In genomic region chr1:44282704-44283426, GRCh38 we compare ENCODE assay signal across 28 cellular contexts.
A peak's percentile ranks its signal among the peaks of the same experiment; 100 is the strongest.
DNase-seq lines count a peak whose midpoint lies in the region; ATAC-seq, FAIRE-seq and TF ChIP-seq lines count a peak whose summit lies in the region.
"Had no signal": no experiment of that assay in that cellular context is flagged by ENCODE, and none has a peak within 500 bp of the region (broad histone marks: within the 10 kb centered on the region; RNA-seq: fewer than 3 reads in every experiment).

No MANE protein-coding gene starts in this region.

- H3K79me2 ChIP-seq in PC-3 (ENCODE audit: low read length): no peaks in the 10 kb centered on the region
- H3K79me2 ChIP-seq in HepG2 (ENCODE audit: insufficient read depth, low read length): no peaks in the 10 kb centered on the region

- TF ChIP-seq RAD21 in HepG2 (CRISPR knock-in tag; IDR thresholded peaks at IDR 0.05): no peak

- no peaks in the 10 kb centered on the region for H3K27me3 Mint-ChIP-seq in naive thymus-derived CD4-positive, alpha-beta T cell
- H3K27me3 Mint-ChIP-seq: activated CD8-positive, alpha-beta T cell treated with anti-CD3 and anti-CD28 coated beads for 36 hours; IgD-negative memory B cell; naive B cell had no signal

- TF ChIP-seq POLR2A in HepG2 (IDR thresholded peaks at IDR 0.05; ENCODE audit: insufficient read depth in 1 of 2, low read depth in 2 of 2, low read length in 2 of 2) (no peak), transverse colon (IDR thresholded peaks at IDR 0.05) (no peak)

- ATAC-seq in Right ventricle myocardium superior (ENCODE audit: poor library complexity): peak; percentile 20
- ATAC-seq in Right ventricle myocardium inferior: no peak
- ATAC-seq in PC-3: no peak; the same call in 1 of the 2 replicates
- ATAC-seq in HepG2: peak; percentile 37
- no peak for ATAC-seq in HG02840 (IDR thresholded peaks at IDR 0.05; ENCODE audit: low FRiP score, unreplicated experiment)
- ATAC-seq in GM18868 (IDR thresholded peaks at IDR 0.05; ENCODE audit: unreplicated experiment): no peak
- ATAC-seq in naive thymus-derived CD4-positive, alpha-beta T cell: no peak
- ATAC-seq: activated CD8-positive, alpha-beta T cell treated with anti-CD3 and anti-CD28 coated beads for 36 hours; activated naive CD4-positive, alpha-beta T cell treated with anti-CD3 and anti-CD28 coated beads, Interleukin-2, amount 50 U/mL, for 72 hours had no signal

- H3K27ac Mint-ChIP-seq in naive thymus-derived CD4-positive, alpha-beta T cell: peak overlapping the region in 1 of 9 donors; percentile 46
- H3K27ac Mint-ChIP-seq: activated CD8-positive, alpha-beta T cell treated with anti-CD3 and anti-CD28 coated beads for 36 hours; IgD-negative memory B cell; T-helper 1 cell treated with Interleukin-12 subunit alpha and Interleukin-12 subunit beta and Interleukin-4 antibody, amounts not matched to agents 30 μg/mL and 1 μg/mL, for 36 hours had no signal

- H3K4me1 ChIP-seq in PC-3 (ENCODE audit: insufficient read depth, low read length): peaks cover 18% of the 10 kb centered on the region
- H3K4me1 ChIP-seq in HepG2 (ENCODE audit: insufficient read depth, low read length): peaks cover 44% of the 10 kb centered on the region
- H3K4me1 ChIP-seq in transverse colon: peaks cover 0 to 9% (median 5%) of the 10 kb centered on the region in 4 donors
- no peaks in the 10 kb centered on the region for H3K4me1 ChIP-seq in naive thymus-derived CD4-positive, alpha-beta T cell (ENCODE audit: control insufficient read depth in 2 of 2, insufficient read depth in 2 of 2, low read length in 2 of 2)
- H3K4me1 ChIP-seq: tibial artery had no signal

- H3K4me2 ChIP-seq in PC-3 (ENCODE audit: low read length): peak overlapping the region; percentile 47
- peak overlapping the region; percentile 67 for H3K4me2 ChIP-seq in HepG2 (ENCODE audit: low read depth, low read length)
- H3K4me2 ChIP-seq: SK-N-SH had no signal

- H3K4me3 Mint-ChIP-seq in naive thymus-derived CD4-positive, alpha-beta T cell: no peak overlapping the region
- H3K4me3 Mint-ChIP-seq: activated CD8-positive, alpha-beta T cell treated with anti-CD3 and anti-CD28 coated beads for 36 hours; IgD-negative memory B cell; naive B cell; T-helper 1 cell treated with Interleukin-12 subunit alpha and Interleukin-12 subunit beta and Interleukin-4 antibody, amounts not matched to agents 30 μg/mL and 1 μg/mL, for 36 hours had no signal

- 0 out of 2 replicates have a peak, but pooled peaks cover 3% of the 10 kb centered on the region for H4K20me1 ChIP-seq in PC-3 (ENCODE audit: low read length)
- no peaks in the 10 kb centered on the region for H4K20me1 ChIP-seq in HepG2 (ENCODE audit: insufficient read depth, low read length)

- peak overlapping the region; percentile 72 for H3K27ac ChIP-seq in PC-3 (ENCODE audit: low read length)
- H3K27ac ChIP-seq in HepG2 (ENCODE audit: extremely low read length, insufficient read depth, low read length): peak overlapping the region; percentile 79
- peak overlapping the region in 3 of 4 donors; percentile 3 to 58 (median 14) for H3K27ac ChIP-seq in transverse colon
- H3K27ac ChIP-seq in naive thymus-derived CD4-positive, alpha-beta T cell (ENCODE audit: low read depth, low read length): no peak overlapping the region
- H3K27ac ChIP-seq: heart right ventricle, tibial artery had no signal

- TF ChIP-seq CTCF in PC-3 (conservative IDR thresholded peaks at IDR 0.05; ENCODE audit: low read depth, low read length) (no peak), HepG2 (CRISPR knock-in tag; IDR thresholded peaks at IDR 0.05) (peak; percentile 21), transverse colon (IDR thresholded peaks at IDR 0.05) (no peak)

- TF ChIP-seq EP300 in HepG2 (IDR thresholded peaks at IDR 0.05; ENCODE audit: low read depth in 2 of 2, low read length in 2 of 2): no peak
- no peak for TF ChIP-seq EP300 in HepG2 (CRISPR knock-in tag; IDR thresholded peaks at IDR 0.05; ENCODE audit: borderline replicate concordance)
- TF ChIP-seq EP300 in transverse colon (IDR thresholded peaks at IDR 0.05; ENCODE audit: low read depth): no peak

- H3K27me3 ChIP-seq in PC-3 (ENCODE audit: low read length) (no peaks in the 10 kb centered on the region), HepG2 (ENCODE audit: control insufficient read depth in 1 of 2, insufficient read depth in 2 of 2, low read length in 2 of 2) (no peaks in the 10 kb centered on the region), transverse colon (no peaks in the 10 kb centered on the region)
- no peaks in the 10 kb centered on the region for H3K27me3 ChIP-seq in naive thymus-derived CD4-positive, alpha-beta T cell (ENCODE audit: control insufficient read depth in 2 of 2, insufficient read depth in 2 of 2, low read length in 2 of 2)
- H3K27me3 ChIP-seq: heart right ventricle, tibial artery had no signal

- no peak for DNase-seq in Right ventricle myocardium superior
- no peak for DNase-seq in Right ventricle myocardium inferior (ENCODE audit: missing footprints)
- DNase-seq in PC-3: no peak
- peak; percentile 12 for DNase-seq in HepG2 (ENCODE audit: low spot score)
- no peak for DNase-seq in transverse colon
- no peak for DNase-seq in naive thymus-derived CD4-positive, alpha-beta T cell
- DNase-seq: activated CD4-positive, CD25-positive, alpha-beta regulatory T cell treated with anti-CD3 and anti-CD28 coated beads, Interleukin-2, amount 50 U/mL, for 72 hours; activated CD8-positive, alpha-beta T cell treated with anti-CD3 and anti-CD28 coated beads for 36 hours; effector memory CD4-positive, alpha-beta T cell; foreskin fibroblast; GOT3; heart right ventricle; mesenchymal stem cell; naive B cell; NCI-H1694 treated with DMSO at 0.1 percent for 48 hours; NCI-H2171 treated with DMSO at 0.1 percent for 48 hours; occipital lobe; SK-N-SH; stimulated activated CD4-positive, alpha-beta T cell treated with anti-CD3 and anti-CD28 coated beads, Interleukin-2, amount 100 ng/mL, for 24 hours; tibial artery had no signal

- H3K4me3 ChIP-seq in PC-3 (ENCODE audit: low read length) (no peak overlapping the region), HepG2 (replicated peaks in 1 of 3; ENCODE audit: insufficient read depth in 1 of 3, low read depth in 2 of 3, low read length in 3 of 3) (peak overlapping the region in 1 of 3 experiments; percentile 12; a peak in 1 of 6 replicates), transverse colon (no peak overlapping the region)
- H3K4me3 ChIP-seq in naive thymus-derived CD4-positive, alpha-beta T cell (ENCODE audit: low read length): no peak overlapping the region
- H3K4me3 ChIP-seq: heart right ventricle, tibial artery had no signal

- CTCF ChIA-PET in PC-3 (lab: Charles Lee) (no interaction called here), HepG2 (lab: Yijun Ruan, JAX; ENCODE audit: low intra/inter-chr PET ratio, low total read pairs) (interaction anchor here (0.7 to 0.8 kb wide), 2 partner anchors 35 to 65 kb away, joined by 3 read pairs; no protein-coding TSS in a partner anchor)
- CTCF ChIA-PET in naive thymus-derived CD4-positive, alpha-beta T cell (lab: Charles Lee): no interaction called here

- H3K9ac ChIP-seq in PC-3 (ENCODE audit: low read length) (peak overlapping the region; percentile 31; the same call in 1 of the 2 replicates), HepG2 (ENCODE audit: insufficient read depth, low read depth, low read length) (peak overlapping the region; percentile 53)
- H3K9ac ChIP-seq: SK-N-SH had no signal

- POLR2A ChIA-PET in PC-3 (lab: Charles Lee; ENCODE audit: unreplicated experiment): no interaction called here
- POLR2A ChIA-PET in HepG2 (lab: Yijun Ruan, JAX): interaction anchor here (0.8 to 5.5 kb wide), 22 partner anchors 10 to 735 kb away, joined by 3 to 82 read pairs (median 8); partner anchors contain the start of genes ARMH1, DMAP1, KDM4A and TMEM53
- POLR2A ChIA-PET in naive thymus-derived CD4-positive, alpha-beta T cell (lab: Charles Lee): no interaction called here

- peaks cover 0 to 25% (median 16%) of the 10 kb centered on the region in 7 donors for H3K4me1 Mint-ChIP-seq in naive thymus-derived CD4-positive, alpha-beta T cell

- H3K36me3 Mint-ChIP-seq in naive thymus-derived CD4-positive, alpha-beta T cell: peaks cover 0 to 47% (median 32%) of the 10 kb centered on the region in 5 donors

- no peak for FAIRE-seq in HepG2 (lab: Jason Lieb, UNC)
- FAIRE-seq: bronchial epithelial cell, colon, TTC549 had no signal

- peaks cover 16% of the 10 kb centered on the region for H3K36me3 ChIP-seq in PC-3 (ENCODE audit: low read depth, low read length)
- H3K36me3 ChIP-seq in HepG2 (replicated peaks in 1 of 2; ENCODE audit: control insufficient read depth in 1 of 2, insufficient read depth in 2 of 2, low read length in 2 of 2): peaks cover 0 to 3% of the 10 kb centered on the region in 2 experiments; a peak in 1 of 5 replicates
- no peaks in the 10 kb centered on the region for H3K36me3 ChIP-seq in transverse colon
- peaks cover 0 to 56% (median 7%) of the 10 kb centered on the region in 3 experiments for H3K36me3 ChIP-seq in naive thymus-derived CD4-positive, alpha-beta T cell (ENCODE audit: control insufficient read depth in 2 of 3, insufficient read depth in 3 of 3, low read length in 3 of 3)

- WGBS in HepG2 (ENCODE audit: low lambda C conversion rate): 52% methylated on average over 5 of the region's 8 CpGs
- 94% methylated on average over 8 of the region's 8 CpGs; no CpG with 5 or more reads in 1 of the 2 donors for WGBS in transverse colon (ENCODE audit: low coverage in 1 of 2), 2 donors

- H2AFZ ChIP-seq in PC-3 (ENCODE audit: low read length): no peak overlapping the region
- H2AFZ ChIP-seq in HepG2 (ENCODE audit: low read length): no peak overlapping the region

- H3K9me3 ChIP-seq in PC-3 (ENCODE audit: low read length) (no peaks in the 10 kb centered on the region), HepG2 (ENCODE audit: low read length) (no peaks in the 10 kb centered on the region), transverse colon (no peaks in the 10 kb centered on the region)
- no peaks in the 10 kb centered on the region for H3K9me3 ChIP-seq in naive thymus-derived CD4-positive, alpha-beta T cell (ENCODE audit: control insufficient read depth in 2 of 3, low read length in 3 of 3)
- H3K9me3 ChIP-seq: heart right ventricle, SK-N-SH, tibial artery had no signal

- intact Hi-C loops in Right ventricle myocardium superior (cut with DNase I): no loop called here
- intact Hi-C loops in Right ventricle myocardium inferior (cut with DNase I): no loop called here
- intact Hi-C loops in PC-3 (cut with micrococcal nuclease): loop anchor here (2.0 to 5.0 kb wide), 2 partner anchors 42 to 44 kb away; no protein-coding TSS in a partner anchor
- intact Hi-C loops in HepG2 (cut with micrococcal nuclease; ENCODE audit: unreplicated experiment): loop anchor here (1.0 to 2.0 kb wide), 2 partner anchors 16 to 35 kb away; no protein-coding TSS in a partner anchor
- intact Hi-C loops in transverse colon (cut with DNase I; ENCODE audit: low total_unique reads): no loop called here
- intact Hi-C loops in naive thymus-derived CD4-positive, alpha-beta T cell (cut with micrococcal nuclease): no loop called here

- BruUV-seq in PC-3 (replicated peaks; lab: Mats Ljungman, UMichigan): no TSS peak
- BruUV-seq in HepG2 (replicated peaks; lab: Mats Ljungman, UMichigan): TSS peak; percentile 75

- H3K9me3 Mint-ChIP-seq in naive thymus-derived CD4-positive, alpha-beta T cell: no peaks in the 10 kb centered on the region
- H3K9me3 Mint-ChIP-seq: activated CD8-positive, alpha-beta T cell treated with anti-CD3 and anti-CD28 coated beads for 36 hours; activated naive CD4-positive, alpha-beta T cell treated with anti-CD3 and anti-CD28 coated beads, Interleukin-2, amount 50 U/mL, for 72 hours; IgD-negative memory B cell; naive B cell; T-helper 1 cell treated with Interleukin-12 subunit alpha and Interleukin-12 subunit beta and Interleukin-4 antibody, amounts not matched to agents 30 μg/mL and 1 μg/mL, for 36 hours had no signal

- H3F3A ChIP-seq in PC-3 (ENCODE audit: low read length, unreplicated experiment): no peaks in the 10 kb centered on the region

- no peaks in the 10 kb centered on the region for H3K9me2 ChIP-seq in PC-3 (replicated peaks; ENCODE audit: low read length)
- H3K9me2 ChIP-seq: SK-N-SH had no signal

- in situ Hi-C loops in HepG2 (cut with HindIII; ENCODE audit: extremely low pct_ligation_motif_present, low pct_unique_long_range_greater_than_20kb) (loop anchor here (5.0 kb wide), 1 partner anchor 46 kb away; no protein-coding TSS in a partner anchor), transverse colon (cut with MboI; ENCODE audit: low pct_ligation_motif_present in 1 of 4, low pct_unique_long_range_greater_than_20kb in 1 of 4, low sequenced_read_pairs in 3 of 4) (no loop called here)

Comparison
In these comparisons a context has a peak if more than half of its experiments do, and no peak if none do; other contexts are left out.
1. ATAC-seq: peak in Right ventricle myocardium superior (single experiment) and HepG2 (single experiment); none in Right ventricle myocardium inferior (single experiment), PC-3 (single experiment), HG02840 (single experiment), GM18868 (single experiment) and naive thymus-derived CD4-positive, alpha-beta T cell (single experiment).
2. intact Hi-C loops: an anchor here in PC-3 (2.0 to 5.0 kb wide) and HepG2 (1.0 to 2.0 kb wide); none called in Right ventricle myocardium superior, Right ventricle myocardium inferior, transverse colon and naive thymus-derived CD4-positive, alpha-beta T cell.